In the genomic region with DNA sequence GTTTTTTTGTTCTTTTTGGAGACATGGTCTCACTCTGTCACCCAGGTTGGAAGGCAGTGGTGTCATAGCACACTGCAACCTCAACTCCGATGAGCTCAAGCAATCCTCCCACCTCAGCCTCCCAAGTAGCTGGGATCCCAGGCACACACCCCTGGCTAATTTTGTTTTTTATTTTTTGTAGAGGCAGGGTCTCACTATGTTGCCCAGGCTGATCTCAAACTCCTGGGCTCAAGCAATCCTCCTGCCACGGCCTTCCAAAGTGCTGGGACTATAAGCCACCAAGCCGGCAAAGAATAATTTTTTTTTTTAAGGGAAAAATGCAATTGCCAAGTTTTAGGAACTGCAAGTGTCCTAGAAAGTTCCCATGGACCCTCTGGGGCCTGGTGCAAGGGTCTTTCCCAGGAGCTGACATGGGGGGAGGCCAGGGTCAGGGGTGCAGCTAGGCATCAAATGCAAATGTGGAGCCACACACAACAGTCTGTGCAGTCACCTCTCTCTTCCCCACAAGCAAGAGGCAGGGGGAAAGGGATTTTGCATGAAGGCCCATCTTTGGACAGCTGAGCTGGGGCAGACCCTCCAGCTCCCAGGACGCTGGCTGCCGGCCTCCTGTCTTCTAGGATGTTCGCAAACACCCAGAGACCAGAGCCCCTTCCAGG, we compare ENCODE assay signal across 1 cellular context.
TF ChIP-seq lines count a peak whose summit lies in the region.

No MANE protein-coding gene starts in this region.

TF ChIP-seq in IMR-90, 13 proteins besides CTCF, POLR2A, EP300 and RAD21:
- TF ChIP-seq SMC3 (IDR thresholded peaks at IDR 0.05; ENCODE audit: low read depth, low read length) (no peak), RCOR1 (IDR thresholded peaks at IDR 0.05; ENCODE audit: insufficient replicate concordance, low read length) (no peak), BHLHE40 (IDR thresholded peaks at IDR 0.05; ENCODE audit: low read depth, low read length) (no peak), CHD1 (IDR thresholded peaks at IDR 0.05; ENCODE audit: low read depth, low read length) (no peak), MAFK (IDR thresholded peaks at IDR 0.05; ENCODE audit: low read depth, low read length) (no peak), RFX5 (IDR thresholded peaks at IDR 0.05; ENCODE audit: low read depth, low read length) (no peak), MAZ (IDR thresholded peaks at IDR 0.05; ENCODE audit: borderline replicate concordance, low read depth, low read length) (no peak), USF2 (IDR thresholded peaks at IDR 0.05; ENCODE audit: low read depth, low read length) (no peak), MXI1 (IDR thresholded peaks at IDR 0.05; ENCODE audit: borderline replicate concordance, low read depth, low read length) (no peak), NFE2L2 (IDR thresholded peaks at IDR 0.05; ENCODE audit: low read depth, low read length) (no peak), ELK1 (IDR thresholded peaks at IDR 0.05; ENCODE audit: borderline replicate concordance, low read depth, low read length) (no peak), FOS (IDR thresholded peaks at IDR 0.05; ENCODE audit: low read depth, low read length) (no peak), CEBPB (IDR thresholded peaks at IDR 0.05; ENCODE audit: low read depth, low read length) (no peak)
